In genomic region chr7:43534110-43534509, GRCh38 we compare ENCODE assay signal across 1 cellular context.
TF ChIP-seq lines count a peak whose summit lies in the region.

No MANE protein-coding gene starts in this region.

TF ChIP-seq in IMR-90, 13 proteins besides CTCF, POLR2A, EP300 and RAD21 (continued from another document):
- TF ChIP-seq RCOR1 (IDR thresholded peaks at IDR 0.05; ENCODE audit: insufficient replicate concordance, low read length) (no peak), ELK1 (IDR thresholded peaks at IDR 0.05; ENCODE audit: borderline replicate concordance, low read depth, low read length) (no peak)
TF ChIP-seq in IMR-90: peak in this region for 0.
